16 cellular contexts compared by ENCODE assay signal in the genomic region with DNA sequence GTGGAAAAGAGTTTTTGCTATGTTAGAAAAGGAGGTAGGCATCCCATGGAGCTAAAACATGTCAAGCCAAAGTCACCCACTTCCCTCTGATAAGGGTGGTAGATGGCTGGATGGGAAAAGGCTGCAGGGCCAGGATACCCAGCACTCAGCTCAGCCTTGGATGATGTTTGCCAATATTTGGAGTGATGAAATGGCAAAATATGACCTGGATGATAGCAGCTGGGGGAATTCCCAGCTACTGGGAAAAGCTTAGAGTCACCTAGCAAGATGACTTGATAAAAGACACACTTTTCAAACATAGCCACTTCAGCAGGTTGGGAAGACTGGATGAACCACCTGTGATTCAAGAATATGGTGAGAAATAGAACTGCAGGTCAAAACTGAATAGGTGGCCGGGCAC. TPM values are rescaled to one million over a fixed set of nuclear protein-coding genes. Genes with fewer than 3 reads are reported as not detected.
A peak's percentile ranks its signal among the peaks of the same experiment; 100 is the strongest.
DNase-seq lines count a peak whose midpoint lies in the region; FAIRE-seq and TF ChIP-seq lines count a peak whose summit lies in the region.
"Had no signal": no experiment of that assay in that cellular context is flagged by ENCODE, and none has a peak within 500 bp of the region (broad histone marks: within the 10 kb centered on the region; RNA-seq: fewer than 3 reads in every experiment).

No MANE protein-coding gene starts in this region.

- intact Hi-C loops in endothelial cell of umbilical vein (cut with micrococcal nuclease), result loop anchor here (1.0 kb wide), 4 partner anchors 21 to 232 kb away; a partner anchor contains a TSS
- intact Hi-C loops in activated naive CD4-positive, alpha-beta T cell treated with anti-CD3 and anti-CD28 coated beads for 36 hours (cut with micrococcal nuclease), result no loop called here

- H3K27ac ChIP-seq in endothelial cell of umbilical vein (ENCODE audit: insufficient read depth, low read depth, low read length) (peak overlapping the region; percentile 89), osteoblast (ENCODE audit: low read depth, low read length) (peak overlapping the region; percentile 87)

- H3K9ac ChIP-seq in endothelial cell of umbilical vein (replicated peaks; ENCODE audit: extremely low read depth, insufficient read depth, low read length), result peak overlapping the region; percentile 32

- H3K4me3 ChIP-seq in endothelial cell of umbilical vein (replicated peaks in 1 of 3; ENCODE audit: insufficient read depth in 1 of 3, low read depth in 1 of 3, low read length in 3 of 3) (no peak overlapping the region), osteoblast (ENCODE audit: insufficient read depth, low read length) (no peak overlapping the region)
- H3K4me3 ChIP-seq: esophagus squamous epithelium had no signal

- H3K4me1 Mint-ChIP-seq in activated naive CD4-positive, alpha-beta T cell treated with anti-CD3 and anti-CD28 coated beads for 36 hours (ENCODE audit: low read depth), result no peaks in the 10 kb centered on the region

- H3K27me3 ChIP-seq in endothelial cell of umbilical vein (ENCODE audit: control insufficient read depth in 2 of 2, insufficient read depth in 2 of 2, low read length in 2 of 2), result no peaks in the 10 kb centered on the region
- no peaks in the 10 kb centered on the region for H3K27me3 ChIP-seq in osteoblast (ENCODE audit: insufficient read depth, low read length)

- TF ChIP-seq POLR2A in endothelial cell of umbilical vein (IDR thresholded peaks at IDR 0.05; ENCODE audit: low read depth, low read length), result no peak

- dilution Hi-C loops in endothelial cell of umbilical vein (cut with MboI; ENCODE audit: extremely low pct_ligation_motif_present, low sequenced_read_pairs), result no loop called here

- POLR2A ChIA-PET in endothelial cell of umbilical vein (lab: Charles Lee), result interaction anchor here (1.0 kb wide), 1 partner anchor 9 kb away, joined by 3 read pairs; no protein-coding TSS in a partner anchor

- H4K20me1 ChIP-seq in endothelial cell of umbilical vein (replicated peaks; ENCODE audit: control insufficient read depth, extremely low read depth, insufficient read depth, low read length) (no peaks in the 10 kb centered on the region), osteoblast (ENCODE audit: insufficient read depth, low read length) (no peaks in the 10 kb centered on the region)

- no peaks in the 10 kb centered on the region for H3K36me3 Mint-ChIP-seq in activated naive CD4-positive, alpha-beta T cell treated with anti-CD3 and anti-CD28 coated beads for 36 hours (ENCODE audit: low read depth)

- H3K4me3 Mint-ChIP-seq in activated naive CD4-positive, alpha-beta T cell treated with anti-CD3 and anti-CD28 coated beads for 36 hours, result no peak overlapping the region
- H3K4me3 Mint-ChIP-seq: dendritic cell treated with granulocyte-macrophage colony-stimulating factor and Interleukin-4, amounts not matched to agents 40 ng/mL and 50 ng/mL, for 4 days; H9 had no signal

- no peaks in the 10 kb centered on the region for H3K9me3 ChIP-seq in endothelial cell of umbilical vein (replicated peaks; ENCODE audit: control insufficient read depth, insufficient read depth, low read length)
- H3K9me3 ChIP-seq in osteoblast (ENCODE audit: low read depth, low read length), result no peaks in the 10 kb centered on the region
- H3K9me3 ChIP-seq: esophagus squamous epithelium had no signal

- H2AFZ ChIP-seq in endothelial cell of umbilical vein (ENCODE audit: low read depth, low read length) (no peak overlapping the region), osteoblast (ENCODE audit: low read length) (no peak overlapping the region)

- H3K36me3 ChIP-seq in endothelial cell of umbilical vein (ENCODE audit: control insufficient read depth in 2 of 2, extremely low read depth in 1 of 2, insufficient read depth in 2 of 2, low read length in 2 of 2), result no peaks in the 10 kb centered on the region
- peaks cover 40% of the 10 kb centered on the region for H3K36me3 ChIP-seq in osteoblast (ENCODE audit: insufficient read depth, low read length)
- H3K36me3 ChIP-seq: esophagus squamous epithelium had no signal

- H3K79me2 ChIP-seq in endothelial cell of umbilical vein (ENCODE audit: control insufficient read depth, insufficient read depth, low read length) (no peaks in the 10 kb centered on the region), osteoblast (ENCODE audit: insufficient read depth, low read length) (peaks cover 69% of the 10 kb centered on the region)

- DNase-seq in CD1c-positive myeloid dendritic cell (ENCODE audit: extremely low spot score) (peak; percentile 23), NCI-H226 (peak; percentile 45), endothelial cell of umbilical vein (ENCODE audit: low read depth, low spot score) (peak; percentile 62), osteoblast (ENCODE audit: insufficient read length, low spot score, missing footprints) (no peak), GOT3 (lab: John Stamatoyannopoulos, UW) (no peak), HTR-8/SVneo (ENCODE audit: insufficient read length, low spot score) (no peak)
- DNase-seq in activated naive CD4-positive, alpha-beta T cell treated with anti-CD3 and anti-CD28 coated beads for 36 hours, result no peak
- DNase-seq: activated CD4-positive, alpha-beta T cell treated with anti-CD3 and anti-CD28 coated beads for 4 hours; activated gamma-delta T cell treated with Interleukin-2 at 50 U/mL for 16 hours; esophagus squamous epithelium; H9; hypothalamus; NCI-H1092 treated with DMSO at 0.1 percent for 48 hours; nucleus accumbens; stimulated activated CD4-positive, alpha-beta T cell treated with anti-CD3 and anti-CD28 coated beads, Interleukin-4, amount 100 ng/mL, for 24 hours had no signal

- peak overlapping the region; percentile 55 for H3K4me2 ChIP-seq in endothelial cell of umbilical vein (ENCODE audit: insufficient read depth, low read length)
- peak overlapping the region; percentile 12 for H3K4me2 ChIP-seq in osteoblast (ENCODE audit: insufficient read depth, low read length)

- H3K4me1 ChIP-seq in endothelial cell of umbilical vein (ENCODE audit: control insufficient read depth, extremely low read depth, insufficient read depth, low read length) (peaks cover 39% of the 10 kb centered on the region), osteoblast (ENCODE audit: insufficient read depth, low read length) (peaks cover 23% of the 10 kb centered on the region)

- H3K27ac Mint-ChIP-seq in activated naive CD4-positive, alpha-beta T cell treated with anti-CD3 and anti-CD28 coated beads for 36 hours, result no peak overlapping the region
- H3K27ac Mint-ChIP-seq: H9 had no signal

- CTCF ChIA-PET in endothelial cell of umbilical vein (lab: Charles Lee), result interaction anchor here (0.8 to 2.4 kb wide), 10 partner anchors 33 to 367 kb away, joined by 3 to 10 read pairs (median 4); a partner anchor contains a TSS
- CTCF ChIA-PET in activated naive CD4-positive, alpha-beta T cell treated with anti-CD3 and anti-CD28 coated beads for 36 hours (lab: Charles Lee), result interaction anchor here (0.6 to 1.5 kb wide), 3 partner anchors 9 to 77 kb away, joined by 3 to 4 read pairs (median 4); a partner anchor contains a TSS

- TF ChIP-seq CTCF in endothelial cell of umbilical vein (IDR thresholded peaks at IDR 0.05; ENCODE audit: extremely low read depth in 1 of 2, insufficient read depth in 1 of 2, low read depth in 1 of 2, low read length in 2 of 2), result no peak
- no peak for TF ChIP-seq CTCF in osteoblast (IDR thresholded peaks at IDR 0.05; ENCODE audit: extremely low read depth, low read depth, low read length)

- TSS peak; percentile 96 for BruUV-seq in endothelial cell of umbilical vein (replicated peaks; lab: Mats Ljungman, UMichigan)

- FAIRE-seq in endothelial cell of umbilical vein (lab: Jason Lieb, UNC), result no peak
- no peak for FAIRE-seq in HTR-8/SVneo (lab: Jason Lieb, UNC)

- no peaks in the 10 kb centered on the region for H3K27me3 Mint-ChIP-seq in activated naive CD4-positive, alpha-beta T cell treated with anti-CD3 and anti-CD28 coated beads for 36 hours (ENCODE audit: low read depth)

- H3K9me3 Mint-ChIP-seq in activated naive CD4-positive, alpha-beta T cell treated with anti-CD3 and anti-CD28 coated beads for 36 hours, result no peaks in the 10 kb centered on the region
- H3K9me3 Mint-ChIP-seq: dendritic cell treated with granulocyte-macrophage colony-stimulating factor and Interleukin-4, amounts not matched to agents 40 ng/mL and 50 ng/mL, for 4 days; H9 had no signal

- no peaks in the 10 kb centered on the region for H3K9me1 ChIP-seq in endothelial cell of umbilical vein (replicated peaks; ENCODE audit: control insufficient read depth, extremely low read depth, insufficient read depth, low read length)

TF ChIP-seq in endothelial cell of umbilical vein, 7 proteins besides CTCF, POLR2A, EP300 and RAD21:
- TF ChIP-seq POLR2AphosphoS5 (IDR thresholded peaks at IDR 0.05; ENCODE audit: insufficient read depth, low read depth, low read length), result no peak
- TF ChIP-seq GATA2 (IDR thresholded peaks at IDR 0.05; ENCODE audit: insufficient read depth, insufficient read length, low read depth, low read length), result no peak
- TF ChIP-seq EZH2 (IDR thresholded peaks at IDR 0.05; ENCODE audit: borderline replicate concordance, low read depth, low read length, severe bottlenecking), result no peak
- TF ChIP-seq JUN (IDR thresholded peaks at IDR 0.05; ENCODE audit: borderline replicate concordance, insufficient read depth, insufficient read length, low read depth), result no peak
- TF ChIP-seq, protein P1, sequence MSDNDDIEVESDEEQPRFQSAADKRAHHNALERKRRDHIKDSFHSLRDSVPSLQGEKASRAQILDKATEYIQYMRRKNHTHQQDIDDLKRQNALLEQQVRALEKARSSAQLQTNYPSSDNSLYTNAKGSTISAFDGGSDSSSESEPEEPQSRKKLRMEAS (IDR thresholded peaks at IDR 0.05; ENCODE audit: insufficient read depth, insufficient read length), result no peak
- no peak for TF ChIP-seq FOS (IDR thresholded peaks at IDR 0.05; ENCODE audit: borderline replicate concordance, insufficient read depth, low read length)
- no peak for TF ChIP-seq MYC (IDR thresholded peaks at IDR 0.05; ENCODE audit: low read depth, low read length)

RNA-seq across cellular contexts. Expression of a gene that starts 10.1 kb away (rescaled TPM):
- total RNA-seq in endothelial cell of umbilical vein (0.46 and 1.00 TPM in 2 replicates), osteoblast (7.6 and 10.0 TPM in 2 replicates)
- 0.16 and 0.21 TPM in 2 replicates for polyA plus RNA-seq in endothelial cell of umbilical vein
- polyA plus RNA-seq in endothelial cell of umbilical vein (2011; cell fraction: cytosol; rRNA removed), result 0.05 TPM in 1 of 2 replicates, not detected in the other
- polyA plus RNA-seq in endothelial cell of umbilical vein (2011; cell fraction: nucleus; rRNA removed), result 0.88 and 1.2 TPM in 2 replicates
- 0.09 TPM in 1 of 2 replicates, not detected in the other for polyA plus RNA-seq in endothelial cell of umbilical vein (2012)
- 0.32 TPM in 1 of 2 replicates, not detected in the other for polyA minus RNA-seq in endothelial cell of umbilical vein
- polyA minus RNA-seq in endothelial cell of umbilical vein (2011; cell fraction: cytosol; rRNA and poly(A)+ RNA removed), result not detected
- polyA minus RNA-seq in endothelial cell of umbilical vein (2011; cell fraction: nucleus; rRNA and poly(A)+ RNA removed), result 0.29 TPM in 1 of 2 replicates, not detected in the other
- under 1 TPM; 0.60 to 0.64 TPM for total RNA-seq in activated naive CD4-positive, alpha-beta T cell treated with anti-CD3 and anti-CD28 coated beads for 36 hours

Comparison
In these comparisons a context has a peak if more than half of its experiments do, and no peak if none do; other contexts are left out.
1. DNase-seq: peak in CD1c-positive myeloid dendritic cell (single experiment), NCI-H226 (single experiment) and endothelial cell of umbilical vein (single experiment); none in osteoblast (single experiment), activated naive CD4-positive, alpha-beta T cell treated with anti-CD3 and anti-CD28 coated beads for 36 hours (single experiment), GOT3 (single experiment) and HTR-8/SVneo (single experiment).